ENCODE assay signal across 8 cellular contexts in genomic region chr14:32657081-32657480, GRCh38.
DNase-seq lines count a peak whose midpoint lies in the region; ATAC-seq and TF ChIP-seq lines count a peak whose summit lies in the region.

No MANE protein-coding gene starts in this region.

- H3K4me3 Mint-ChIP-seq in activated T-cell treated with anti-CD3 and anti-CD28 coated beads, Interleukin-2, amount 50 U/mL, for 24 hours: no peak overlapping the region

- no peaks in the 10 kb centered on the region for H3K36me3 Mint-ChIP-seq in activated T-cell treated with anti-CD3 and anti-CD28 coated beads, Interleukin-2, amount 50 U/mL, for 24 hours (ENCODE audit: low read depth)

- TF ChIP-seq CTCF in AG04449 (IDR thresholded peaks at IDR 0.05; ENCODE audit: insufficient read depth, low read length, missing control alignments): no peak
- no peak for TF ChIP-seq CTCF in left lung (IDR thresholded peaks at IDR 0.05)

- H3K27ac ChIP-seq in left lung: peak overlapping the region; percentile 4 to 45

- H3K27me3 ChIP-seq in left lung: no peaks in the 10 kb centered on the region

- CTCF ChIA-PET in AG04449 (lab: Yijun Ruan, JAX): interaction anchor here (1.1 kb wide), 1 partner anchor 9 kb away, joined by 3 read pairs; no protein-coding TSS in a partner anchor

- no peaks in the 10 kb centered on the region for H3K9me3 ChIP-seq in left lung

- intact Hi-C loops in left lung (cut with DNase I): no loop called here

- ATAC-seq in HG02642 (IDR thresholded peaks at IDR 0.05; ENCODE audit: poor library complexity, unreplicated experiment) (peak; percentile 63), left lung (peak; percentile 84), GM21447 (IDR thresholded peaks at IDR 0.05; ENCODE audit: unreplicated experiment) (no peak)

- no peak overlapping the region for H3K27ac Mint-ChIP-seq in activated T-cell treated with anti-CD3 and anti-CD28 coated beads, Interleukin-2, amount 50 U/mL, for 24 hours

- H3K9me3 Mint-ChIP-seq in activated T-cell treated with anti-CD3 and anti-CD28 coated beads, Interleukin-2, amount 50 U/mL, for 24 hours: no peaks in the 10 kb centered on the region

- no peaks in the 10 kb centered on the region for H3K27me3 Mint-ChIP-seq in activated T-cell treated with anti-CD3 and anti-CD28 coated beads, Interleukin-2, amount 50 U/mL, for 24 hours

- H3K4me1 Mint-ChIP-seq in activated T-cell treated with anti-CD3 and anti-CD28 coated beads, Interleukin-2, amount 50 U/mL, for 24 hours (ENCODE audit: low read depth): no peaks in the 10 kb centered on the region

- POLR2A ChIA-PET in AG04449 (lab: Yijun Ruan, JAX): no interaction called here

- no peak overlapping the region for H3K4me3 ChIP-seq in AG04449 (ENCODE audit: low read depth, low read length)
- H3K4me3 ChIP-seq in left lung: no peak overlapping the region

- peak; percentile 41 for DNase-seq in AG04449 (ENCODE audit: low read depth, low spot score)
- DNase-seq in amygdala (lab: John Stamatoyannopoulos, UW): peak in 33 of 56 donors; percentile 2 to 70 (median 18)
- peak in 1 of 2 donors; percentile 63 for DNase-seq in left lung
- DNase-seq in SHP77 treated with DMSO at 0.1 percent for 48 hours (lab: John Stamatoyannopoulos, UW): no peak
- DNase-seq in effector CD8-positive, alpha-beta T cell (lab: John Stamatoyannopoulos, UW): no peak
- no peak for DNase-seq in activated T-cell treated with anti-CD3 and anti-CD28 coated beads, Interleukin-2, amount 50 U/mL, for 24 hours

- H3K4me1 ChIP-seq in left lung: peaks cover 0 to 12% of the 10 kb centered on the region in 2 donors

- no peaks in the 10 kb centered on the region for H3K36me3 ChIP-seq in left lung

Comparison
In these comparisons a context has a peak if more than half of its experiments do, and no peak if none do; other contexts are left out.
1. DNase-seq: peak in AG04449 (single experiment) and amygdala (33 of 56); none in SHP77 treated with DMSO at 0.1 percent for 48 hours (single experiment), effector CD8-positive, alpha-beta T cell (single experiment) and activated T-cell treated with anti-CD3 and anti-CD28 coated beads, Interleukin-2, amount 50 U/mL, for 24 hours (single experiment).